ENCODE assay signal across 12 cellular contexts in genomic region chr19:39934584-39935233, GRCh38. TPM values are rescaled to one million over a fixed set of nuclear protein-coding genes. Genes with fewer than 3 reads are reported as not detected.
DNase-seq lines count a peak whose midpoint lies in the region; ATAC-seq, FAIRE-seq and TF ChIP-seq lines count a peak whose summit lies in the region.
"Had no signal": no experiment of that assay in that cellular context is flagged by ENCODE, and none has a peak within 500 bp of the region (broad histone marks: within the 10 kb centered on the region; RNA-seq: fewer than 3 reads in every experiment).

TSS of gene FCGBP (minus strand) at chr19:39934634.

- peaks cover 40% of the 10 kb centered on the region for H3K4me1 Mint-ChIP-seq in activated naive CD4-positive, alpha-beta T cell treated with anti-CD3 and anti-CD28 coated beads, Interleukin-2, amount 10 ng/mL, durations not matched to agents 7 days and 5 days
- peaks cover 63% of the 10 kb centered on the region for H3K4me1 Mint-ChIP-seq in activated naive CD8-positive, alpha-beta T cell treated with anti-CD3 and anti-CD28 coated beads for 36 hours
- H3K4me1 Mint-ChIP-seq: endodermal cell had no signal

- ATAC-seq in upper lobe of left lung (ENCODE audit: low FRiP score in 2 of 2) (no peak), HG02885 (IDR thresholded peaks at IDR 0.05; ENCODE audit: poor library complexity, unreplicated experiment) (no peak), HG03378 (IDR thresholded peaks at IDR 0.05; ENCODE audit: unreplicated experiment) (no peak)

- CTCF ChIA-PET in activated naive CD4-positive, alpha-beta T cell treated with anti-CD3 and anti-CD28 coated beads, Interleukin-2, amount 10 ng/mL, durations not matched to agents 7 days and 5 days (lab: Charles Lee) = interaction anchor here (1.5 to 4.2 kb wide), 2 partner anchors 17 to 35 kb away, joined by 3 to 31 read pairs; partner anchors contain the start of gene PSMC4

- H3K4me1 ChIP-seq in upper lobe of left lung = peaks cover 0 to 9% (median 2%) of the 10 kb centered on the region in 4 donors

- H3K4me3 ChIP-seq in upper lobe of left lung = no peak within 1 kb of the TSS
- H3K4me3 ChIP-seq: heart left ventricle had no signal

- no peaks in the 10 kb centered on the region for H3K27me3 ChIP-seq in upper lobe of left lung

- peaks cover 6% of the 10 kb centered on the region for H3K36me3 Mint-ChIP-seq in activated naive CD4-positive, alpha-beta T cell treated with anti-CD3 and anti-CD28 coated beads, Interleukin-2, amount 10 ng/mL, durations not matched to agents 7 days and 5 days
- H3K36me3 Mint-ChIP-seq in activated naive CD8-positive, alpha-beta T cell treated with anti-CD3 and anti-CD28 coated beads for 36 hours = peaks cover 30% of the 10 kb centered on the region

- 82 to 83% methylated on average over 5 of the region's 5 CpGs for WGBS in upper lobe of left lung, 2 donors

- H3K4me3 Mint-ChIP-seq in activated naive CD4-positive, alpha-beta T cell treated with anti-CD3 and anti-CD28 coated beads, Interleukin-2, amount 10 ng/mL, durations not matched to agents 7 days and 5 days = no peak within 1 kb of the TSS
- H3K4me3 Mint-ChIP-seq in activated naive CD8-positive, alpha-beta T cell treated with anti-CD3 and anti-CD28 coated beads for 36 hours = no peak within 1 kb of the TSS
- H3K4me3 Mint-ChIP-seq: endodermal cell had no signal

- peaks cover 5% of the 10 kb centered on the region for H3K9me3 Mint-ChIP-seq in activated naive CD4-positive, alpha-beta T cell treated with anti-CD3 and anti-CD28 coated beads, Interleukin-2, amount 10 ng/mL, durations not matched to agents 7 days and 5 days
- peaks cover 10% of the 10 kb centered on the region for H3K9me3 Mint-ChIP-seq in activated naive CD8-positive, alpha-beta T cell treated with anti-CD3 and anti-CD28 coated beads for 36 hours
- H3K9me3 Mint-ChIP-seq: endodermal cell had no signal

- no peak for TF ChIP-seq POLR2A in upper lobe of left lung (IDR thresholded peaks at IDR 0.05)
- no peak for TF ChIP-seq POLR2A in GM12892 (IDR thresholded peaks at IDR 0.05; ENCODE audit: low read depth, low read length)

- DNase-seq in activated naive CD4-positive, alpha-beta T cell treated with anti-CD3 and anti-CD28 coated beads, Interleukin-2, amount 10 ng/mL, durations not matched to agents 7 days and 5 days = no peak
- no peak for DNase-seq in activated naive CD4-positive, alpha-beta T cell treated with anti-CD3 and anti-CD28 coated beads, Interleukin-2, amount 50 U/mL, for 16 hours
- DNase-seq in activated naive CD8-positive, alpha-beta T cell treated with anti-CD3 and anti-CD28 coated beads for 36 hours = no peak
- DNase-seq in mucosa of gallbladder (ENCODE audit: low spot score) (peak; percentile 50), upper lobe of left lung (no peak), GM12892 (ENCODE audit: insufficient read length) (no peak)
- DNase-seq: endodermal cell; stimulated activated CD4-positive, alpha-beta T cell treated with anti-CD3 and anti-CD28 coated beads, Interleukin-15, amount 100 ng/mL, for 24 hours; substantia nigra had no signal

- no peak within 1 kb of the TSS for H3K27ac ChIP-seq in upper lobe of left lung
- H3K27ac ChIP-seq: heart left ventricle had no signal

- H3K27ac Mint-ChIP-seq in activated naive CD4-positive, alpha-beta T cell treated with anti-CD3 and anti-CD28 coated beads, Interleukin-2, amount 10 ng/mL, durations not matched to agents 7 days and 5 days = peak within 1 kb of the TSS; percentile 60
- H3K27ac Mint-ChIP-seq in activated naive CD8-positive, alpha-beta T cell treated with anti-CD3 and anti-CD28 coated beads for 36 hours = peak within 1 kb of the TSS; percentile 90
- H3K27ac Mint-ChIP-seq: endodermal cell had no signal

- no peaks in the 10 kb centered on the region for H3K36me3 ChIP-seq in upper lobe of left lung
- H3K36me3 ChIP-seq: heart left ventricle had no signal

- H3K27me3 Mint-ChIP-seq in activated naive CD4-positive, alpha-beta T cell treated with anti-CD3 and anti-CD28 coated beads, Interleukin-2, amount 10 ng/mL, durations not matched to agents 7 days and 5 days = peaks cover 15% of the 10 kb centered on the region
- no peaks in the 10 kb centered on the region for H3K27me3 Mint-ChIP-seq in activated naive CD8-positive, alpha-beta T cell treated with anti-CD3 and anti-CD28 coated beads for 36 hours

- no peak for FAIRE-seq in GM12892 (lab: Jason Lieb, UNC)

- no peak for TF ChIP-seq CTCF in upper lobe of left lung (IDR thresholded peaks at IDR 0.05)

- TF ChIP-seq EP300 in upper lobe of left lung (IDR thresholded peaks at IDR 0.05) = no peak

- no peaks in the 10 kb centered on the region for H3K9me3 ChIP-seq in upper lobe of left lung

RNA-seq across cellular contexts. Expression of gene FCGBP, which starts in this region (rescaled TPM):
- 1 to 10 TPM; 7.0 to 8.0 TPM for total RNA-seq in activated naive CD8-positive, alpha-beta T cell treated with anti-CD3 and anti-CD28 coated beads for 36 hours
- total RNA-seq in mucosa of gallbladder (4,969 TPM), upper lobe of left lung (10 to 100 TPM in 4 of 6 donors, 1 to 10 TPM in 2; 7.0 to 27.2 (median 14.3) TPM)
- polyA plus RNA-seq in GM12892 (2012; ENCODE audit: missing spikeins) = 0.89 TPM

Comparison
In these comparisons a context has a peak if more than half of its experiments do, and no peak if none do; other contexts are left out.
1. RNA of gene FCGBP (total RNA-seq): 4,969 TPM in mucosa of gallbladder (single experiment); 7.0 to 27.2 TPM in upper lobe of left lung and 7.0 to 8.0 TPM in activated naive CD8-positive, alpha-beta T cell treated with anti-CD3 and anti-CD28 coated beads for 36 hours; every median in the first group is over 100 times any median in the second.